1 cellular context compared by ENCODE assay signal in genomic region chr2:234967201-234967873, GRCh38.
TF ChIP-seq lines count a peak whose summit lies in the region.

No MANE protein-coding gene starts in this region.

TF ChIP-seq in HepG2, 621 proteins besides CTCF, POLR2A, EP300 and RAD21:
- TF ChIP-seq TFDP1 (CRISPR knock-in tag; IDR thresholded peaks at IDR 0.05; ENCODE audit: borderline replicate concordance) (no peak), AGO2 (optimal IDR thresholded peaks at IDR 0.05; ENCODE audit: low read depth, low read length) (peak; percentile 58), CBX1 (IDR thresholded peaks at IDR 0.05; ENCODE audit: low read depth) (no peak), SNRNP70 (IDR thresholded peaks at IDR 0.05; ENCODE audit: low read depth, low read length) (no peak), KMT2B (CRISPR knock-in tag; IDR thresholded peaks at IDR 0.05) (no peak), ZNF333 (CRISPR knock-in tag; IDR thresholded peaks at IDR 0.05; ENCODE audit: borderline replicate concordance) (no peak), ZNF263 (CRISPR knock-in tag; IDR thresholded peaks at IDR 0.05) (peak; percentile 60)
